In genomic region chr18:2848145-2848878, GRCh38 we compare ENCODE assay signal across 8 cellular contexts. TPM values are rescaled to one million over a fixed set of nuclear protein-coding genes. Genes with fewer than 3 reads are reported as not detected.
DNase-seq lines count a peak whose midpoint lies in the region; ATAC-seq and TF ChIP-seq lines count a peak whose summit lies in the region.

No MANE protein-coding gene starts in this region.

- no peak for TF ChIP-seq CTCF in osteocyte (IDR thresholded peaks at IDR 0.05)

- intact Hi-C loops in sciatic nerve (cut with DNase I): no loop called here

- TF ChIP-seq POLR2A in erythroblast (IDR thresholded peaks at IDR 0.05; ENCODE audit: low read length): peak; percentile 41

- H3K4me3 Mint-ChIP-seq in IgD-negative memory B cell: peak overlapping the region; percentile 74 to 97 (median 90)
- peak overlapping the region; percentile 84 for H3K4me3 Mint-ChIP-seq in osteocyte (ENCODE audit: unreplicated experiment)

- H3K9me3 Mint-ChIP-seq in IgD-negative memory B cell (peaks cover 0 to under 1% (median 0%) of the 10 kb centered on the region in 3 donors), osteocyte (ENCODE audit: unreplicated experiment) (no peaks in the 10 kb centered on the region)

- ATAC-seq in GM18511 (IDR thresholded peaks at IDR 0.05; ENCODE audit: unreplicated experiment) (no peak), sciatic nerve (no peak), GM21717 (IDR thresholded peaks at IDR 0.05; ENCODE audit: unreplicated experiment) (no peak)

- DNase-seq in CD1c-positive myeloid dendritic cell (ENCODE audit: extremely low spot score): peak; percentile 65
- DNase-seq in erythroblast (lab: John Stamatoyannopoulos, UW): no peak
- no peak for DNase-seq in osteocyte (ENCODE audit: extremely low spot score, unreplicated experiment)
- DNase-seq in sciatic nerve (ENCODE audit: low spot score): no peak
- DNase-seq in NCI-H1436 (lab: John Stamatoyannopoulos, UW): no peak

- H3K27ac Mint-ChIP-seq in IgD-negative memory B cell (peak overlapping the region; percentile 46 to 93 (median 80)), osteocyte (ENCODE audit: unreplicated experiment) (no peak overlapping the region)

- peaks cover 9% of the 10 kb centered on the region for H3K36me3 Mint-ChIP-seq in IgD-negative memory B cell
- H3K36me3 Mint-ChIP-seq in osteocyte (ENCODE audit: unreplicated experiment): no peaks in the 10 kb centered on the region

- H3K27me3 Mint-ChIP-seq in IgD-negative memory B cell: peaks cover 23% of the 10 kb centered on the region
- peaks cover under 1% of the 10 kb centered on the region for H3K27me3 Mint-ChIP-seq in osteocyte (ENCODE audit: unreplicated experiment)

- H3K4me1 Mint-ChIP-seq in IgD-negative memory B cell: peaks cover 23 to 27% (median 24%) of the 10 kb centered on the region in 3 donors
- peaks cover 14% of the 10 kb centered on the region for H3K4me1 Mint-ChIP-seq in osteocyte (ENCODE audit: unreplicated experiment)

RNA-seq across cellular contexts. Expression of gene EMILIN2, which starts 1.5 kb away (rescaled TPM):
- 2.9 TPM for polyA plus RNA-seq in IgD-negative memory B cell
- total RNA-seq in osteocyte: 2.2 and 2.8 TPM in 2 replicates
- total RNA-seq in sciatic nerve: 25.1 TPM
